ENCODE assay signal across 19 cellular contexts in the genomic region with DNA sequence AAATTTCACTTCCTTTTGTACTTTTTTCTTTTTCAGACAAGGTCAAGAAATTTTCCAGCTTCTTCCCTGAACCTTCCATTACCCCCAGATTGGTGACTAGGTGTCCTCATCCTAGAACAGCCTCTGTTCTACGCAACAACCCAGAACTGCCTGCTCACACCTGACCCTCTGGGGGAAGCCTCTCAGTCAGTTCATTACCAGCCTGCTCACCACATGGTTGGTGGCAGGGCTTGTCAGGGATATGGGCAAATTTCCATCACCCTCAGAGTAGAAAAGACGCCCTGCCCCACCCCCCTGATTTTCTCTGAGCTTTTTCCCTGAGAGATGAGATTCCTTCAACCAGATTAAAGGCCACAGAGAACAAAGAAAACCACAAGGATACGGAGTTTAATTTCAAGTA. TPM values are rescaled to one million over a fixed set of nuclear protein-coding genes. Genes with fewer than 3 reads are reported as not detected.
DNase-seq lines count a peak whose midpoint lies in the region; ATAC-seq and TF ChIP-seq lines count a peak whose summit lies in the region.
"Had no signal": no experiment of that assay in that cellular context is flagged by ENCODE, and none has a peak within 500 bp of the region (broad histone marks: within the 10 kb centered on the region; RNA-seq: fewer than 3 reads in every experiment).

No MANE protein-coding gene starts in this region.

- no peak overlapping the region for H3K27ac ChIP-seq in Karpas-422 (ENCODE audit: low read length)
- H3K27ac ChIP-seq: KMS-11 had no signal

- H2AFZ ChIP-seq in Karpas-422 (ENCODE audit: low read length): no peak overlapping the region

- H4K20me1 ChIP-seq in Karpas-422 (ENCODE audit: insufficient read depth, low read depth, low read length): no peaks in the 10 kb centered on the region

- H3K4me2 ChIP-seq in Karpas-422 (ENCODE audit: low read depth, low read length, poor library complexity, severe bottlenecking): no peak overlapping the region
- H3K4me2 ChIP-seq: KMS-11 had no signal

- no peak for TF ChIP-seq CTCF in activated CD8-positive, alpha-beta T cell treated with anti-CD3 and anti-CD28 coated beads for 36 hours (IDR thresholded peaks at IDR 0.05)

- no peaks in the 10 kb centered on the region for H3K79me2 ChIP-seq in Karpas-422 (ENCODE audit: low read length)

- no peak overlapping the region for H3K27ac Mint-ChIP-seq in activated CD8-positive, alpha-beta T cell treated with anti-CD3 and anti-CD28 coated beads for 36 hours
- H3K27ac Mint-ChIP-seq in activated CD8-positive, alpha-beta T cell treated with anti-CD3 and anti-CD28 coated beads, Interleukin-2, amount 10 ng/mL, durations not matched to agents 7 days and 5 days: no peak overlapping the region
- no peak overlapping the region for H3K27ac Mint-ChIP-seq in stimulated activated naive CD8-positive, alpha-beta T cell treated with anti-CD3 and anti-CD28 coated beads, Interleukin-15, amount 100 ng/mL, for 72 hours
- H3K27ac Mint-ChIP-seq: B cell; CD4-positive, alpha-beta T cell had no signal

- no peaks in the 10 kb centered on the region for H3K27me3 ChIP-seq in Karpas-422 (ENCODE audit: low read length)
- H3K27me3 ChIP-seq: MG63 had no signal

- H3K9me3 Mint-ChIP-seq in activated CD8-positive, alpha-beta T cell treated with anti-CD3 and anti-CD28 coated beads for 36 hours: no peaks in the 10 kb centered on the region
- no peaks in the 10 kb centered on the region for H3K9me3 Mint-ChIP-seq in activated CD8-positive, alpha-beta T cell treated with anti-CD3 and anti-CD28 coated beads, Interleukin-2, amount 10 ng/mL, durations not matched to agents 7 days and 5 days (ENCODE audit: insufficient read depth)
- H3K9me3 Mint-ChIP-seq in stimulated activated naive CD8-positive, alpha-beta T cell treated with anti-CD3 and anti-CD28 coated beads, Interleukin-15, amount 100 ng/mL, for 72 hours: no peaks in the 10 kb centered on the region
- H3K9me3 Mint-ChIP-seq: CD4-positive, alpha-beta T cell had no signal

- H3K4me1 ChIP-seq in Karpas-422 (ENCODE audit: low read length): peaks cover 10% of the 10 kb centered on the region

- CTCF ChIA-PET in activated CD8-positive, alpha-beta T cell treated with anti-CD3 and anti-CD28 coated beads for 36 hours (lab: Charles Lee): interaction anchor here (1.7 kb wide), 1 partner anchor 62 kb away, joined by 4 read pairs; no protein-coding TSS in a partner anchor
- CTCF ChIA-PET in activated CD8-positive, alpha-beta T cell treated with anti-CD3 and anti-CD28 coated beads, Interleukin-2, amount 10 ng/mL, durations not matched to agents 7 days and 5 days (lab: Charles Lee): interaction anchor here (0.8 kb wide), 1 partner anchor 20 kb away, joined by 4 read pairs; no protein-coding TSS in a partner anchor
- CTCF ChIA-PET in HEK293T (lab: Yijun Ruan, JAX): no interaction called here

- no peak overlapping the region for H3K4me3 ChIP-seq in Karpas-422 (ENCODE audit: low read length)
- H3K4me3 ChIP-seq: MG63 had no signal

- no peak for DNase-seq in activated CD8-positive, alpha-beta T cell treated with anti-CD3 and anti-CD28 coated beads for 36 hours
- DNase-seq in activated CD8-positive, alpha-beta T cell treated with anti-CD3 and anti-CD28 coated beads, Interleukin-2, amount 10 ng/mL, durations not matched to agents 7 days and 5 days: no peak
- DNase-seq in Karpas-422 (peak; percentile 10), astrocyte of the hippocampus (ENCODE audit: low read depth, low spot score) (peak; percentile 11), HEK293T (ENCODE audit: extremely low spot score) (no peak), NOMO-1 treated with DMSO at 0.1 percent for 48 hours (lab: John Stamatoyannopoulos, UW; ENCODE audit: unreplicated experiment) (no peak)
- no peak for DNase-seq in stimulated activated naive CD8-positive, alpha-beta T cell treated with anti-CD3 and anti-CD28 coated beads, Interleukin-15, amount 100 ng/mL, for 72 hours
- DNase-seq: CD4-positive, alpha-beta T cell; DND-41; GOT3; MG63; NCI-H1105; NCI-H1694; NCI-H524 had no signal

- no peaks in the 10 kb centered on the region for H3K9me3 ChIP-seq in Karpas-422 (ENCODE audit: low read length)
- H3K9me3 ChIP-seq: MG63 had no signal

- POLR2A ChIA-PET in activated CD8-positive, alpha-beta T cell treated with anti-CD3 and anti-CD28 coated beads for 36 hours (lab: Charles Lee): no interaction called here
- POLR2A ChIA-PET in activated CD8-positive, alpha-beta T cell treated with anti-CD3 and anti-CD28 coated beads, Interleukin-2, amount 10 ng/mL, durations not matched to agents 7 days and 5 days (lab: Charles Lee): no interaction called here
- POLR2A ChIA-PET in HEK293T (lab: Yijun Ruan, JAX): no interaction called here

- H3K36me3 ChIP-seq in Karpas-422 (ENCODE audit: insufficient read depth, low read length): no peaks in the 10 kb centered on the region
- H3K36me3 ChIP-seq: MG63 had no signal

- H3K27me3 Mint-ChIP-seq in activated CD8-positive, alpha-beta T cell treated with anti-CD3 and anti-CD28 coated beads for 36 hours: peaks cover 11% of the 10 kb centered on the region
- H3K27me3 Mint-ChIP-seq in activated CD8-positive, alpha-beta T cell treated with anti-CD3 and anti-CD28 coated beads, Interleukin-2, amount 10 ng/mL, durations not matched to agents 7 days and 5 days (ENCODE audit: low read depth): peaks cover 5% of the 10 kb centered on the region
- H3K27me3 Mint-ChIP-seq in stimulated activated naive CD8-positive, alpha-beta T cell treated with anti-CD3 and anti-CD28 coated beads, Interleukin-15, amount 100 ng/mL, for 72 hours: peaks cover 36% of the 10 kb centered on the region

- H3K9me2 ChIP-seq in Karpas-422 (replicated peaks; ENCODE audit: insufficient read depth, low read length): no peaks in the 10 kb centered on the region

- H3K36me3 Mint-ChIP-seq in activated CD8-positive, alpha-beta T cell treated with anti-CD3 and anti-CD28 coated beads for 36 hours (ENCODE audit: low read depth): no peaks in the 10 kb centered on the region
- H3K36me3 Mint-ChIP-seq in activated CD8-positive, alpha-beta T cell treated with anti-CD3 and anti-CD28 coated beads, Interleukin-2, amount 10 ng/mL, durations not matched to agents 7 days and 5 days (ENCODE audit: low read depth): no peaks in the 10 kb centered on the region

- peak; percentile 39 for ATAC-seq in activated CD8-positive, alpha-beta T cell treated with anti-CD3 and anti-CD28 coated beads for 36 hours
- no peak for ATAC-seq in activated CD8-positive, alpha-beta T cell treated with anti-CD3 and anti-CD28 coated beads, Interleukin-2, amount 10 ng/mL, durations not matched to agents 7 days and 5 days
- peak; percentile 73 for ATAC-seq in stimulated activated naive CD8-positive, alpha-beta T cell treated with anti-CD3 and anti-CD28 coated beads, Interleukin-15, amount 100 ng/mL, for 72 hours
- ATAC-seq in GM18861 (IDR thresholded peaks at IDR 0.05; ENCODE audit: unreplicated experiment): no peak
- ATAC-seq: HepG2 had no signal

- intact Hi-C loops in activated CD8-positive, alpha-beta T cell treated with anti-CD3 and anti-CD28 coated beads for 36 hours (cut with micrococcal nuclease): no loop called here

- H3K4me1 Mint-ChIP-seq in activated CD8-positive, alpha-beta T cell treated with anti-CD3 and anti-CD28 coated beads for 36 hours (ENCODE audit: low read depth): peaks cover 26% of the 10 kb centered on the region
- peaks cover 54% of the 10 kb centered on the region for H3K4me1 Mint-ChIP-seq in activated CD8-positive, alpha-beta T cell treated with anti-CD3 and anti-CD28 coated beads, Interleukin-2, amount 10 ng/mL, durations not matched to agents 7 days and 5 days (ENCODE audit: low read depth)
- H3K4me1 Mint-ChIP-seq in stimulated activated naive CD8-positive, alpha-beta T cell treated with anti-CD3 and anti-CD28 coated beads, Interleukin-15, amount 100 ng/mL, for 72 hours: peaks cover 37% of the 10 kb centered on the region

- H3K9ac ChIP-seq in Karpas-422 (ENCODE audit: low read length): no peak overlapping the region
- H3K9ac ChIP-seq: KMS-11 had no signal

- H3K4me3 Mint-ChIP-seq in activated CD8-positive, alpha-beta T cell treated with anti-CD3 and anti-CD28 coated beads for 36 hours: no peak overlapping the region
- no peak overlapping the region for H3K4me3 Mint-ChIP-seq in activated CD8-positive, alpha-beta T cell treated with anti-CD3 and anti-CD28 coated beads, Interleukin-2, amount 10 ng/mL, durations not matched to agents 7 days and 5 days
- no peak overlapping the region for H3K4me3 Mint-ChIP-seq in stimulated activated naive CD8-positive, alpha-beta T cell treated with anti-CD3 and anti-CD28 coated beads, Interleukin-15, amount 100 ng/mL, for 72 hours
- H3K4me3 Mint-ChIP-seq: B cell; CD4-positive, alpha-beta T cell had no signal

TF ChIP-seq in HEK293T, 16 proteins besides CTCF, POLR2A, EP300 and RAD21:
- TF ChIP-seq ARNT (IDR thresholded peaks at IDR 0.05) (no peak), FOXA1 (IDR thresholded peaks at IDR 0.05) (no peak)

RNA-seq across cellular contexts. Expression of a gene that starts 5.3 kb away (rescaled TPM):
- total RNA-seq in activated CD8-positive, alpha-beta T cell treated with anti-CD3 and anti-CD28 coated beads for 36 hours: not detected
- total RNA-seq in activated CD8-positive, alpha-beta T cell treated with anti-CD3 and anti-CD28 coated beads, Interleukin-2, amount 10 ng/mL, durations not matched to agents 7 days and 5 days: under 1 TPM; 0.42 to 0.47 TPM
- not detected in 2 replicates for total RNA-seq in Karpas-422 (2014; rRNA removed; shearing (Covaris generic); ENCODE audit: low replicate concordance)
- total RNA-seq: B cell; CD4-positive, alpha-beta T cell; HepG2; SK-MEL-5 had no signal

RNA-seq across cellular contexts. Expression of a gene that starts 55.5 kb away (rescaled TPM):
- 10 to 100 TPM; 38.2 to 42.7 TPM for total RNA-seq in activated CD8-positive, alpha-beta T cell treated with anti-CD3 and anti-CD28 coated beads for 36 hours
- total RNA-seq in activated CD8-positive, alpha-beta T cell treated with anti-CD3 and anti-CD28 coated beads, Interleukin-2, amount 10 ng/mL, durations not matched to agents 7 days and 5 days: 10 to 100 TPM; 48.3 to 51.3 TPM
- 53.9 and 73.1 TPM in 2 replicates for total RNA-seq in Karpas-422 (2014; rRNA removed; shearing (Covaris generic); ENCODE audit: low replicate concordance)

Comparison
In these comparisons a context has a peak if more than half of its experiments do, and no peak if none do; other contexts are left out.
1. ATAC-seq: peak in activated CD8-positive, alpha-beta T cell treated with anti-CD3 and anti-CD28 coated beads for 36 hours (single experiment) and stimulated activated naive CD8-positive, alpha-beta T cell treated with anti-CD3 and anti-CD28 coated beads, Interleukin-15, amount 100 ng/mL, for 72 hours (single experiment); none in activated CD8-positive, alpha-beta T cell treated with anti-CD3 and anti-CD28 coated beads, Interleukin-2, amount 10 ng/mL, durations not matched to agents 7 days and 5 days (single experiment) and GM18861 (single experiment).
2. DNase-seq: peak in Karpas-422 (single experiment) and astrocyte of the hippocampus (single experiment); none in activated CD8-positive, alpha-beta T cell treated with anti-CD3 and anti-CD28 coated beads for 36 hours (single experiment), activated CD8-positive, alpha-beta T cell treated with anti-CD3 and anti-CD28 coated beads, Interleukin-2, amount 10 ng/mL, durations not matched to agents 7 days and 5 days (single experiment), stimulated activated naive CD8-positive, alpha-beta T cell treated with anti-CD3 and anti-CD28 coated beads, Interleukin-15, amount 100 ng/mL, for 72 hours (0 of 2), HEK293T (single experiment) and NOMO-1 treated with DMSO at 0.1 percent for 48 hours (single experiment).